33 cellular contexts compared by ENCODE assay signal in the genomic region with DNA sequence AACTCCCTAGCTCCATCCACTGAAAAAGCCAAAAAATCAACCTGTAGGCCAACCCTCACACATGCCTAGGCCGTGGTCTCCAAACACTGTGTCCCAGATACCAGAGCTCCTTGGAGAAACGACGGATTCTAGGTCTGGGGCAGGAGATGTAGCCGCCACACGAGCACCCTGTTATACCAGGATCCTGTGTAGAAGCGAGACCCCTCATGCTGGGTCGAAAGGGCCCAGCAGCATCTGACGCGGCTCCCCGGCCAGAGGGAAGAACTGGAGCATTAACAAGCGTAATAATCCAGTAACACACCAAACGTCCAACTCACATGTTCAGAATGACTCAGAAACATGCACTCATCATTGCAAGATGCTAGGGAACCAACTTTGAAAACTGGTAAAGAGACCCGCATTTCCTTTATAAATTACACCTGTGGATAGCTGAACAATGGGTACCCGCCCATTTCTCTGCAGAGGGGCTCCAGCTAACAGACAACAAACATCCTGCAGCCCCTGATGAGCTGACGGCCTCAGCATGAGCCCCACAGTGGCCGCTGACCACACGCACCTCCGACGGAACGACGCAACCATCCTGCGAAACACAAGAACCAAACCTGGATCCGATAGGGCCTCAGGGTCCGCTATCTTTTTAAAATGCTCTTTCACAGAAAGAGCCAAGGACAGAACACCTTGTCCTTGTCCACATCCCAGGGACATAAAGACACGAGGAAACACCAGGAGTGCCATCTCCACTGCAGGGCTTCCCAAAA. TPM values are rescaled to one million over a fixed set of nuclear protein-coding genes. Genes with fewer than 3 reads are reported as not detected.
A peak's percentile ranks its signal among the peaks of the same experiment; 100 is the strongest.
DNase-seq lines count a peak whose midpoint lies in the region; ATAC-seq, FAIRE-seq and TF ChIP-seq lines count a peak whose summit lies in the region.
"Had no signal": no experiment of that assay in that cellular context is flagged by ENCODE, and none has a peak within 500 bp of the region (broad histone marks: within the 10 kb centered on the region; RNA-seq: fewer than 3 reads in every experiment).

No MANE protein-coding gene starts in this region.

- H3K4me1 ChIP-seq in kidney (ENCODE audit: control insufficient read depth in 1 of 2, insufficient read depth in 1 of 2, low read depth in 1 of 2, low read length in 2 of 2) = peaks cover 8 to 16% of the 10 kb centered on the region in 2 donors
- H3K4me1 ChIP-seq in upper lobe of right lung = peaks cover 19% of the 10 kb centered on the region
- H3K4me1 ChIP-seq: ascending aorta had no signal

- ATAC-seq in omental fat pad (ENCODE audit: low FRiP score) = no peak
- no peak for ATAC-seq in upper lobe of right lung
- ATAC-seq: activated CD8-positive, alpha-beta T cell treated with anti-CD3 and anti-CD28 coated beads for 36 hours; left ventricle myocardium superior had no signal

- no peaks in the 10 kb centered on the region for H3K9me3 Mint-ChIP-seq in endothelial cell (ENCODE audit: unreplicated experiment)

- H3K36me3 Mint-ChIP-seq in endothelial cell (ENCODE audit: low read depth, unreplicated experiment) = peaks cover 36% of the 10 kb centered on the region

- no peak overlapping the region for H3K9ac ChIP-seq in kidney (ENCODE audit: low read length in 2 of 2)

- TF ChIP-seq CTCF in kidney (IDR thresholded peaks at IDR 0.05; ENCODE audit: borderline replicate concordance, extremely low read depth, insufficient read depth) (no peak), omental fat pad (IDR thresholded peaks at IDR 0.05) (no peak), upper lobe of right lung (IDR thresholded peaks at IDR 0.05) (no peak), endothelial cell (IDR thresholded peaks at IDR 0.05; ENCODE audit: unreplicated experiment) (no peak)

- no peaks in the 10 kb centered on the region for H3K27me3 ChIP-seq in upper lobe of right lung
- H3K27me3 ChIP-seq: ascending aorta, cardiac muscle cell, hepatocyte, spleen had no signal

- no peak overlapping the region for H3K4me3 ChIP-seq in kidney (ENCODE audit: low read length in 2 of 2)
- no peak overlapping the region for H3K4me3 ChIP-seq in upper lobe of right lung
- H3K4me3 ChIP-seq: ascending aorta, cardiac muscle cell, hepatocyte, spleen had no signal

- H3K4me1 Mint-ChIP-seq in endothelial cell (ENCODE audit: unreplicated experiment) = peaks cover 2% of the 10 kb centered on the region

- H3K36me3 ChIP-seq in kidney (ENCODE audit: control insufficient read depth in 1 of 2, insufficient read depth in 2 of 2, low read length in 2 of 2) (peaks cover 13 to 17% of the 10 kb centered on the region in 2 donors), upper lobe of right lung (peaks cover 18% of the 10 kb centered on the region)
- H3K36me3 ChIP-seq: cardiac muscle cell had no signal

- H3K27ac ChIP-seq in kidney (ENCODE audit: low read depth in 2 of 2, low read length in 2 of 2) (no peak overlapping the region), upper lobe of right lung (no peak overlapping the region)
- H3K27ac ChIP-seq: 22Rv1, ascending aorta, cardiac muscle cell, hepatocyte had no signal

- FAIRE-seq in kidney (lab: Jason Lieb, UNC) = no peak
- FAIRE-seq: endometrium, frontal cortex, GM12891, H1, TTC549 had no signal

- DNase-seq in activated CD8-positive, alpha-beta memory T cell treated with anti-CD3 and anti-CD28 coated beads, Interleukin-2, amount 50 U/mL, for 48 hours = peak; percentile 22
- no peak for DNase-seq in activated CD8-positive, alpha-beta memory T cell treated with anti-CD3 and anti-CD28 coated beads for 24 hours
- DNase-seq in kidney (peak; percentile 21), omental fat pad (ENCODE audit: low spot score) (peak; percentile 8), upper lobe of right lung (peak; percentile 41), NCI-H1417 (lab: John Stamatoyannopoulos, UW) (no peak), RPMI8226 (no peak), endothelial cell (ENCODE audit: low spot score) (no peak)
- DNase-seq: activated CD4-positive, alpha-beta T cell treated with anti-CD3 and anti-CD28 coated beads for 1 hour; activated CD8-positive, alpha-beta T cell treated with anti-CD3 and anti-CD28 coated beads for 36 hours; activated naive CD8-positive, alpha-beta T cell treated with anti-CD3 and anti-CD28 coated beads for 36 hours; activated T-cell treated with anti-CD3 and anti-CD28 coated beads for 4 hours; CD4-positive, alpha-beta T cell; dermis blood vessel endothelial cell; immature natural killer cell; left ventricle myocardium superior; NCI-H1092; NCI-H2081; NCI-H2227 treated with DMSO at 0.1 percent for 48 hours; retina; substantia nigra had no signal

- no peak overlapping the region for H3K27ac Mint-ChIP-seq in endothelial cell (ENCODE audit: unreplicated experiment)
- H3K27ac Mint-ChIP-seq: activated CD8-positive, alpha-beta T cell treated with anti-CD3 and anti-CD28 coated beads for 36 hours; activated naive CD8-positive, alpha-beta T cell treated with anti-CD3 and anti-CD28 coated beads for 36 hours; CD4-positive, alpha-beta T cell; IgD-negative memory B cell; immature natural killer cell; nephron had no signal

- no peak overlapping the region for H3K4me3 Mint-ChIP-seq in endothelial cell (ENCODE audit: unreplicated experiment)
- H3K4me3 Mint-ChIP-seq: activated CD8-positive, alpha-beta T cell treated with anti-CD3 and anti-CD28 coated beads for 36 hours; activated naive CD8-positive, alpha-beta T cell treated with anti-CD3 and anti-CD28 coated beads for 36 hours; CD4-positive, alpha-beta T cell; immature natural killer cell; nephron had no signal

- H3K9me3 ChIP-seq in kidney (ENCODE audit: control insufficient read depth in 1 of 2, low read length in 2 of 2) = peaks cover 3 to 8% of the 10 kb centered on the region in 2 donors
- H3K9me3 ChIP-seq in upper lobe of right lung = peaks cover 10% of the 10 kb centered on the region

- intact Hi-C loops in kidney (cut with DNase I) (no loop called here), upper lobe of right lung (cut with DNase I) (no loop called here)

- H3K27me3 Mint-ChIP-seq in endothelial cell (ENCODE audit: unreplicated experiment) = peaks cover 3% of the 10 kb centered on the region
- H3K27me3 Mint-ChIP-seq: activated CD8-positive, alpha-beta T cell treated with anti-CD3 and anti-CD28 coated beads for 36 hours; activated naive CD8-positive, alpha-beta T cell treated with anti-CD3 and anti-CD28 coated beads for 36 hours; CD4-positive, alpha-beta T cell; IgD-negative memory B cell had no signal

RNA-seq across cellular contexts. Expression of a gene that starts 14.2 kb away (rescaled TPM):
- 45.5 TPM for total RNA-seq in kidney
- 41.9 TPM for polyA plus RNA-seq in kidney (ENCODE audit: insufficient read depth, low read depth, low replicate concordance)
- total RNA-seq in omental fat pad = 100 to 1,000 TPM in 2 of 4 donors, 10 to 100 TPM in 2; 69.4 to 176 (median 103) TPM
- total RNA-seq in upper lobe of right lung = 59.5 TPM
- 31.8 TPM for total RNA-seq in endothelial cell (ENCODE audit: unreplicated experiment)

RNA-seq across cellular contexts. Expression of a gene that starts 27.2 kb away (rescaled TPM):
- total RNA-seq in kidney = 26.0 TPM
- 43.6 TPM for polyA plus RNA-seq in kidney (ENCODE audit: insufficient read depth, low read depth, low replicate concordance)
- total RNA-seq in omental fat pad = 10 to 100 TPM; 13.2 to 20.1 (median 17.3) TPM
- 48.7 TPM for total RNA-seq in upper lobe of right lung
- total RNA-seq in endothelial cell (ENCODE audit: unreplicated experiment) = 0.87 TPM

RNA-seq across cellular contexts. Expression of a gene that starts 51.1 kb away (rescaled TPM):
- 76.7 TPM for total RNA-seq in kidney
- 178 TPM for polyA plus RNA-seq in kidney (ENCODE audit: insufficient read depth, low read depth, low replicate concordance)
- total RNA-seq in omental fat pad = 10 to 100 TPM; 18.0 to 47.6 (median 33.6) TPM
- total RNA-seq in upper lobe of right lung = 80.7 TPM
- total RNA-seq in endothelial cell (ENCODE audit: unreplicated experiment) = 86.8 TPM

Comparison
In these comparisons a context has a peak if more than half of its experiments do, and no peak if none do; other contexts are left out.
1. DNase-seq: peak in activated CD8-positive, alpha-beta memory T cell treated with anti-CD3 and anti-CD28 coated beads, Interleukin-2, amount 50 U/mL, for 48 hours (single experiment), kidney (single experiment), omental fat pad (single experiment) and upper lobe of right lung (single experiment); none in activated CD8-positive, alpha-beta memory T cell treated with anti-CD3 and anti-CD28 coated beads for 24 hours (single experiment), NCI-H1417 (0 of 3), RPMI8226 (single experiment) and endothelial cell (single experiment).